ENCODE assay signal across 10 cellular contexts in genomic region chr18:24530630-24531111, GRCh38.
DNase-seq lines count a peak whose midpoint lies in the region; ATAC-seq and TF ChIP-seq lines count a peak whose summit lies in the region.
"Had no signal": no experiment of that assay in that cellular context is flagged by ENCODE, and none has a peak within 500 bp of the region (broad histone marks: within the 10 kb centered on the region; RNA-seq: fewer than 3 reads in every experiment).

No MANE protein-coding gene starts in this region.

- H3K4me3 Mint-ChIP-seq in chondrocyte (ENCODE audit: unreplicated experiment), result peak overlapping the region; percentile 26
- H3K4me3 Mint-ChIP-seq: T-helper 1 cell treated with Interleukin-12 subunit alpha and Interleukin-12 subunit beta and Interleukin-4 antibody, amounts not matched to agents 30 μg/mL and 1 μg/mL, for 36 hours had no signal

- H3K27me3 ChIP-seq in GM23248 (replicated peaks; ENCODE audit: insufficient read depth), result no peaks in the 10 kb centered on the region
- H3K27me3 ChIP-seq: uterus had no signal

- no peaks in the 10 kb centered on the region for H3K9me3 ChIP-seq in GM23248 (ENCODE audit: low read depth)
- H3K9me3 ChIP-seq: uterus had no signal

- DNase-seq in GM23248 (peak; percentile 78), NCI-H2227 (lab: John Stamatoyannopoulos, UW; ENCODE audit: unreplicated experiment) (peak; percentile 62), chondrocyte (ENCODE audit: low spot score) (no peak), omental fat pad (ENCODE audit: low spot score) (peak; percentile 29), NCI-H1092 treated with DMSO at 0.1 percent for 48 hours (lab: John Stamatoyannopoulos, UW) (no peak)
- DNase-seq: cortex of kidney had no signal

- H3F3A ChIP-seq in GM23248 (ENCODE audit: insufficient read depth), result peaks cover 3% of the 10 kb centered on the region; the same call in 1 of the 2 replicates

- peaks cover 10% of the 10 kb centered on the region for H3K4me1 Mint-ChIP-seq in chondrocyte (ENCODE audit: low read depth)

- H3K4me3 ChIP-seq in GM23248, result peak overlapping the region; percentile 30
- H3K4me3 ChIP-seq: uterus had no signal

- H3K27me3 Mint-ChIP-seq in chondrocyte (ENCODE audit: low read depth), result peaks cover 10% of the 10 kb centered on the region

- H3K36me3 ChIP-seq in GM23248 (ENCODE audit: low read depth), result no peaks in the 10 kb centered on the region
- H3K36me3 ChIP-seq: uterus had no signal

- no peaks in the 10 kb centered on the region for H3K36me3 Mint-ChIP-seq in chondrocyte (ENCODE audit: low read depth)

- H3K9me2 ChIP-seq in GM23248 (ENCODE audit: insufficient read depth), result no peaks in the 10 kb centered on the region

- TF ChIP-seq CTCF in chondrocyte (IDR thresholded peaks at IDR 0.05), result no peak
- no peak for TF ChIP-seq CTCF in omental fat pad (IDR thresholded peaks at IDR 0.05)

- H3K9ac ChIP-seq in GM23248, result no peak overlapping the region

- H3K79me2 ChIP-seq in GM23248 (ENCODE audit: insufficient read depth), result no peaks in the 10 kb centered on the region

- H2AFZ ChIP-seq in GM23248, result peak overlapping the region; percentile 3; the same call in 1 of the 2 replicates

- H3K4me2 ChIP-seq in GM23248 (ENCODE audit: unreplicated experiment), result peak overlapping the region; percentile 73

- H3K4me1 ChIP-seq in GM23248 (ENCODE audit: insufficient read depth), result peaks cover 19% of the 10 kb centered on the region
- H3K4me1 ChIP-seq: uterus had no signal

- H3K9me3 Mint-ChIP-seq in chondrocyte (ENCODE audit: low read depth), result no peaks in the 10 kb centered on the region
- H3K9me3 Mint-ChIP-seq: T-helper 1 cell treated with Interleukin-12 subunit alpha and Interleukin-12 subunit beta and Interleukin-4 antibody, amounts not matched to agents 30 μg/mL and 1 μg/mL, for 36 hours had no signal

- WGBS in GM23248 (ENCODE audit: low coverage in 1 of 2, low lambda C conversion rate in 2 of 2, missing lambda C conversion rate in 2 of 2), 2 experiments, result 2 to 10% methylated on average over 6 of the region's 6 CpGs

- H4K20me1 ChIP-seq in GM23248 (ENCODE audit: insufficient read depth), result no peaks in the 10 kb centered on the region

- ATAC-seq in omental fat pad (ENCODE audit: low FRiP score) (peak; percentile 80), HG03095 (IDR thresholded peaks at IDR 0.05; ENCODE audit: unreplicated experiment) (no peak), HG02981 (IDR thresholded peaks at IDR 0.05; ENCODE audit: unreplicated experiment) (no peak)

- in situ Hi-C loops in GM23248 (cut with MboI), result no loop called here

- no peak overlapping the region for H3K27ac ChIP-seq in GM23248
- H3K27ac ChIP-seq: uterus had no signal

- H3K27ac Mint-ChIP-seq in chondrocyte (ENCODE audit: unreplicated experiment), result no peak overlapping the region
- H3K27ac Mint-ChIP-seq: T-helper 1 cell treated with Interleukin-12 subunit alpha and Interleukin-12 subunit beta and Interleukin-4 antibody, amounts not matched to agents 30 μg/mL and 1 μg/mL, for 36 hours had no signal

Comparison
In these comparisons a context has a peak if more than half of its experiments do, and no peak if none do; other contexts are left out.
1. DNase-seq: peak in GM23248 (single experiment), NCI-H2227 (single experiment) and omental fat pad (single experiment); none in chondrocyte (single experiment) and NCI-H1092 treated with DMSO at 0.1 percent for 48 hours (single experiment).